ENCODE assay signal across 15 cellular contexts in the genomic region with DNA sequence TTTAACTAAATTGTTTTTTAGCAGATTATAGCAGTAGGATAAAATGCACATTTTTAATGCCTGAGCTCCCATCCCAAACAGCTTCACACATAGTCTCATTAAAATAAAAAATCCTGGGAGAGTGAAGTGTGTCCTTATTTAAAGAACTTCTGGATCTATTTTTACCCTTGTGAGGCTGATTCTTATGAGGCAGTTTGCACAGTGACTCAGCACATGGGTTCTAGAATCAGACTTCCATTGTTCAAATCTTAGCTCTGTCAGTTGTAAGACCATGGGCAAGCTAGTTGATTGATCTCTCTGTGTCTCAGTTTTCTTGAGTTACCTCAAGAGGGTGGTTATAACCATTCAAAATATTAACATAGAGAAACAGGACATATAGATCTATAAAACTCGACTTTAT.
"Had no signal": no experiment of that assay in that cellular context is flagged by ENCODE, and none has a peak within 500 bp of the region (broad histone marks: within the 10 kb centered on the region; RNA-seq: fewer than 3 reads in every experiment).

No MANE protein-coding gene starts in this region.

- H3K4me1 ChIP-seq: left ventricle myocardium inferior, right atrium auricular region, transverse colon had no signal

- H3K9me3 Mint-ChIP-seq: activated naive CD8-positive, alpha-beta T cell treated with anti-CD3 and anti-CD28 coated beads, Interleukin-2, amount 10 ng/mL, durations not matched to agents 7 days and 5 days; memory B cell had no signal

- H3K27ac Mint-ChIP-seq: activated naive CD8-positive, alpha-beta T cell treated with anti-CD3 and anti-CD28 coated beads, Interleukin-2, amount 10 ng/mL, durations not matched to agents 7 days and 5 days; memory B cell; natural killer cell treated with Interleukin-12 subunit alpha and Interleukin-12 subunit beta and Interleukin-15 and Interleukin-18, amount 100 ng/mL, for 72 hours had no signal

- H3K27me3 ChIP-seq: dorsolateral prefrontal cortex, hepatocyte, right atrium auricular region, transverse colon had no signal

- DNase-seq: activated CD4-positive, CD25-positive, alpha-beta regulatory T cell treated with anti-CD3 and anti-CD28 coated beads, Interleukin-2, amount 50 U/mL, for 72 hours; activated naive CD4-positive, alpha-beta T cell; activated naive CD8-positive, alpha-beta T cell treated with anti-CD3 and anti-CD28 coated beads, Interleukin-2, amount 10 ng/mL, durations not matched to agents 7 days and 5 days; dorsolateral prefrontal cortex; left ventricle myocardium inferior; small intestine; stimulated activated CD4-positive, alpha-beta T cell treated with anti-CD3 and anti-CD28 coated beads, Interleukin-4, amount 100 ng/mL, for 24 hours; stimulated activated naive CD4-positive, alpha-beta T cell; T-helper 9 cell; transverse colon had no signal

- ATAC-seq: esophagus mucosa; natural killer cell treated with Interleukin-12 subunit alpha and Interleukin-12 subunit beta and Interleukin-15 and Interleukin-18, amount 100 ng/mL, for 72 hours had no signal

- H3K4me2 ChIP-seq: hepatocyte had no signal

- H3K4me3 ChIP-seq: dorsolateral prefrontal cortex, hepatocyte, left ventricle myocardium inferior, right atrium auricular region, transverse colon had no signal

- H3K4me1 Mint-ChIP-seq: activated naive CD8-positive, alpha-beta T cell treated with anti-CD3 and anti-CD28 coated beads, Interleukin-2, amount 10 ng/mL, durations not matched to agents 7 days and 5 days; memory B cell had no signal

- H3K36me3 Mint-ChIP-seq: activated naive CD8-positive, alpha-beta T cell treated with anti-CD3 and anti-CD28 coated beads, Interleukin-2, amount 10 ng/mL, durations not matched to agents 7 days and 5 days; memory B cell; natural killer cell treated with Interleukin-12 subunit alpha and Interleukin-12 subunit beta and Interleukin-15 and Interleukin-18, amount 100 ng/mL, for 72 hours had no signal

- H3K79me2 ChIP-seq: hepatocyte had no signal

- H2AFZ ChIP-seq: hepatocyte had no signal

- H3K4me3 Mint-ChIP-seq: activated naive CD8-positive, alpha-beta T cell treated with anti-CD3 and anti-CD28 coated beads, Interleukin-2, amount 10 ng/mL, durations not matched to agents 7 days and 5 days; memory B cell; natural killer cell treated with Interleukin-12 subunit alpha and Interleukin-12 subunit beta and Interleukin-15 and Interleukin-18, amount 100 ng/mL, for 72 hours had no signal

- H3K27me3 Mint-ChIP-seq: activated naive CD8-positive, alpha-beta T cell treated with anti-CD3 and anti-CD28 coated beads, Interleukin-2, amount 10 ng/mL, durations not matched to agents 7 days and 5 days; natural killer cell treated with Interleukin-12 subunit alpha and Interleukin-12 subunit beta and Interleukin-15 and Interleukin-18, amount 100 ng/mL, for 72 hours had no signal

- H3K36me3 ChIP-seq: left ventricle myocardium inferior, right atrium auricular region, transverse colon had no signal

- H3K9me3 ChIP-seq: left ventricle myocardium inferior, right atrium auricular region, transverse colon had no signal

- H3K27ac ChIP-seq: hepatocyte, left ventricle myocardium inferior, right atrium auricular region, transverse colon had no signal
